In the genomic region with DNA sequence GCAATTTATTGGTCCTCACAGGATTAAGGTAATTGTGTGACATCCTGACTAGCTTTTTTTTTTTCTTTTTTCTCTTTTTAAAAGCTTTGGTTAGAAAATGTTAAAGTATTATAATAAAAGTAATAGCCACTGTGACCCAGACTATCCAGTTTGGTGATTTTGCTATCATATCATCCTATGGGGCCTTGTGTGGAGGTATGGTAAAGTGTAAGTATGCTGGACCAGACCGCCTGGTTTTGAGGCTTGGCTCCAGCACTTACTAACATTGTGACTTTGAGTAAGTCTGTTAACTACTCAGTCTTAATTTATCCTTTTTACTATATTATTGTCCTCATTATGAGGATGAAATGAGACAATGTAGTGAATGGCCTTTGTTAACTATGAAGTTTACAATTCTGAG, we compare ENCODE assay signal across 28 cellular contexts.
"Had no signal": no experiment of that assay in that cellular context is flagged by ENCODE, and none has a peak within 500 bp of the region (broad histone marks: within the 10 kb centered on the region; RNA-seq: fewer than 3 reads in every experiment).

No MANE protein-coding gene starts in this region.

- H3K27ac ChIP-seq: brain microvascular endothelial cell, colonic mucosa, epithelial cell of prostate, esophagus squamous epithelium had no signal

- H3K27me3 ChIP-seq: brain microvascular endothelial cell, colonic mucosa, esophagus squamous epithelium had no signal

- DNase-seq: activated CD4-positive, alpha-beta T cell treated with anti-CD3 and anti-CD28 coated beads for 36 hours; activated CD4-positive, alpha-beta T cell treated with anti-CD3 and anti-CD28 coated beads, Interleukin-2, amount 50 U/mL, for 1 hour; activated CD4-positive, alpha-beta T cell treated with anti-CD3 and anti-CD28 coated beads, Interleukin-2, amount 50 U/mL, for 48 hours; activated CD4-positive, CD25-positive, alpha-beta regulatory T cell; activated CD4-positive, CD25-positive, alpha-beta regulatory T cell treated with anti-CD3 and anti-CD28 coated beads, Interleukin-2, amount 50 U/mL, for 72 hours; activated CD8-positive, alpha-beta memory T cell treated with anti-CD3 and anti-CD28 coated beads for 24 hours; activated CD8-positive, alpha-beta T cell treated with anti-CD3 and anti-CD28 coated beads for 36 hours; activated effector memory CD4-positive, alpha-beta T cell treated with Interleukin-2 at 50 U/mL for 16 hours; activated gamma-delta T cell treated with Interleukin-2 at 50 U/mL for 16 hours; activated naive CD4-positive, alpha-beta T cell treated with anti-CD3 and anti-CD28 coated beads, Interleukin-2, amount 50 U/mL, for 16 hours; activated naive CD4-positive, alpha-beta T cell treated with Interleukin-2 at 50 U/mL for 16 hours; activated T-cell treated with anti-CD3 and anti-CD28 coated beads, Interleukin-2, amount 50 U/mL, for 4 hours; amniotic stem cell; anterior cingulate cortex; brain microvascular endothelial cell; caudate nucleus; colonic mucosa; effector CD8-positive, alpha-beta T cell; esophagus squamous epithelium; foreskin melanocyte; head of caudate nucleus; hippocampal formation; T-helper 2 cell had no signal

- H3K9me3 ChIP-seq: colonic mucosa, esophagus squamous epithelium had no signal

- H3K4me3 ChIP-seq: colonic mucosa, esophagus squamous epithelium had no signal

- ATAC-seq: activated CD4-positive, alpha-beta T cell treated with anti-CD3 and anti-CD28 coated beads for 36 hours; activated CD8-positive, alpha-beta T cell treated with anti-CD3 and anti-CD28 coated beads for 36 hours; activated T-cell treated with anti-CD3 and anti-CD28 coated beads, Interleukin-2, amount 50 U/mL, for 4 hours; activated T-helper 17 cell treated with anti-CD3 and anti-CD28 coated beads, Interleukin-2, amount 50 U/mL, for 72 hours had no signal

- H3K4me1 ChIP-seq: colonic mucosa had no signal

- FAIRE-seq: astrocyte, endometrium, endothelial cell of umbilical vein had no signal
